ENCODE assay signal across 1 cellular context in the genomic region with DNA sequence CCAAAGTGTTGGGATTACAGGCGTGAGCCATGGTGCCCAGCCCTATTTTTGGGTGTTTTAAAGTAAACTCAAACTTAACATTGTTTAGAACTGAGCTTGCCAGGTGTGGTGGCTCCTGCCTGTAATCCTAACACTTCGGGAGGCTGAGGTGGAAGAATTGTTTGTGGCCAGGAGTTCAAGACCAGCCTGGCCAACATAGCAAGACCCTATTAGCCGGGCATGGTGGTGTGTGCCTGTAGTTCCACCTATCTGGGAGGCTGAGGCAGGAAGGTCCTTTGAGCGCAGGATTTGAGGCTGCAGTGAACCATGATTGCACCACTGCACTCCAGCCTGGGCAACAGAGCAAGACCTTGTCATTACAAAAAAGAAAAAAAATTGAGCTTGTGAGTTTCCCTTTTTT.
TF ChIP-seq lines count a peak whose summit lies in the region.

No MANE protein-coding gene starts in this region.

TF ChIP-seq in HEK293, 187 proteins besides CTCF, POLR2A, EP300 and RAD21 (continued from another document):
- no peak for TF ChIP-seq ZNF292 (tag by site-specific recombination; IDR thresholded peaks at IDR 0.05; ENCODE audit: borderline replicate concordance, low read depth)
TF ChIP-seq in HEK293: peak in this region for 1.
